Comparison of ENCODE assay signal across 40 cellular contexts in the genomic region with DNA sequence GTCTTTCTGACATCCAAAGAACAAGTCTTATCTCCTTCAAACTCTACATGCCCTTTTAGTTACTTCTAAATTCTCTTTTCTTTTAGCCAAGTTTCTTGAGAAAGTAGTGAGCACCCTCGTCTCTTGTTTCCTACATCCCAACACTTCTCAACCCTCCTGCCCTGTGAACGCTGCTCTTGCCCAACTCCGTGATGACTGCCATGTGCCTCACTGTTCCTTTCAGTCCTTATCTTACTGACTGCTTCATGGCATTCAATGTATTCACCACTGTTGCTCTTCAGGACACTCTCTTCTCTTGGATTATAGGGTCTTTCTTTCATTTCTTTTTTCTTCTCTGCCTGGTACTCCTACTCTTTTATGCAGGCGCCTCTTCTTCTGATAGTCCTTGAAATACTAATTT. TPM values are rescaled to one million over a fixed set of nuclear protein-coding genes. Genes with fewer than 3 reads are reported as not detected.
"Had no signal": no experiment of that assay in that cellular context is flagged by ENCODE, and none has a peak within 500 bp of the region (broad histone marks: within the 10 kb centered on the region; RNA-seq: fewer than 3 reads in every experiment).

No MANE protein-coding gene starts in this region.

- H3K4me1 ChIP-seq: adrenal gland, ascending aorta, body of pancreas, breast epithelium had no signal

- H3K4me3 ChIP-seq: adrenal gland, ascending aorta, body of pancreas, breast epithelium, cardiac muscle cell had no signal

- H3K9me3 ChIP-seq: adrenal gland, ascending aorta, body of pancreas had no signal

- H3K27me3 ChIP-seq: adrenal gland, ascending aorta, body of pancreas, brain microvascular endothelial cell, breast epithelium, cardiac muscle cell had no signal

- ATAC-seq: activated naive CD4-positive, alpha-beta T cell treated with anti-CD3 and anti-CD28 coated beads, Interleukin-2, amount 50 U/mL, for 72 hours; activated naive CD8-positive, alpha-beta T cell treated with anti-CD3 and anti-CD28 coated beads, Interleukin-2, amount 50 U/mL, for 24 hours; activated T-cell treated with anti-CD3 and anti-CD28 coated beads, Interleukin-2, amount 50 U/mL, for 4 hours; activated T-cell treated with anti-CD3 and anti-CD28 coated beads, Interleukin-2, amount 50 U/mL, for 72 hours; activated T-helper 17 cell treated with anti-CD3 and anti-CD28 coated beads, Interleukin-2, amount 50 U/mL, for 72 hours; body of pancreas had no signal

- H3K36me3 ChIP-seq: adrenal gland, ascending aorta, brain microvascular endothelial cell, breast epithelium, cardiac muscle cell had no signal

- DNase-seq: activated effector memory CD4-positive, alpha-beta T cell treated with anti-CD3 and anti-CD28 coated beads, Interleukin-2, amount 50 U/mL, for 16 hours; activated effector memory CD4-positive, alpha-beta T cell treated with Interleukin-2 at 50 U/mL for 16 hours; activated gamma-delta T cell; activated gamma-delta T cell treated with Interleukin-2 at 50 U/mL for 16 hours; activated naive CD4-positive, alpha-beta T cell; activated naive CD4-positive, alpha-beta T cell treated with anti-CD3 and anti-CD28 coated beads for 36 hours; activated naive CD4-positive, alpha-beta T cell treated with anti-CD3 and anti-CD28 coated beads, Interleukin-2, amount 10 ng/mL, durations not matched to agents 7 days and 5 days; activated naive CD4-positive, alpha-beta T cell treated with anti-CD3 and anti-CD28 coated beads, Interleukin-2, amount 50 U/mL, for 16 hours; activated naive CD4-positive, alpha-beta T cell treated with Interleukin-2 at 50 U/mL for 16 hours; activated naive CD8-positive, alpha-beta T cell treated with anti-CD3 and anti-CD28 coated beads for 36 hours; activated naive CD8-positive, alpha-beta T cell treated with anti-CD3 and anti-CD28 coated beads, Interleukin-2, amount 10 ng/mL, durations not matched to agents 7 days and 5 days; activated naive CD8-positive, alpha-beta T cell treated with anti-CD3 and anti-CD28 coated beads, Interleukin-2, amount 50 U/mL, for 24 hours; activated T-cell treated with anti-CD3 and anti-CD28 coated beads, Interleukin-2, amount 50 U/mL, for 1 hour; activated T-cell treated with anti-CD3 and anti-CD28 coated beads, Interleukin-2, amount 50 U/mL, for 24 hours; activated T-cell treated with anti-CD3 and anti-CD28 coated beads, Interleukin-2, amount 50 U/mL, for 4 hours; activated T-cell treated with anti-CD3 and anti-CD28 coated beads, Interleukin-2, amount 50 U/mL, for 48 hours; activated T-cell treated with anti-CD3 and anti-CD28 coated beads, Interleukin-2, amount 50 U/mL, for 72 hours; adrenal gland; amniotic stem cell; amygdala; anterior cingulate cortex; aorta; body of pancreas; brain microvascular endothelial cell; caudate nucleus; central memory CD4-positive, alpha-beta T cell; cerebellar nuclear complex had no signal

- H3K27ac ChIP-seq: adrenal gland, ascending aorta, body of pancreas, brain microvascular endothelial cell, breast epithelium, cardiac muscle cell had no signal

- FAIRE-seq: astrocyte, bronchial epithelial cell had no signal

RNA-seq across cellular contexts. Expression of gene C9, which starts 14.8 kb away (rescaled TPM):
- total RNA-seq: activated naive CD4-positive, alpha-beta T cell treated with anti-CD3 and anti-CD28 coated beads for 36 hours; activated naive CD4-positive, alpha-beta T cell treated with anti-CD3 and anti-CD28 coated beads, Interleukin-2, amount 50 U/mL, for 72 hours; activated naive CD8-positive, alpha-beta T cell treated with anti-CD3 and anti-CD28 coated beads for 36 hours; activated naive CD8-positive, alpha-beta T cell treated with anti-CD3 and anti-CD28 coated beads, Interleukin-2, amount 10 ng/mL, durations not matched to agents 7 days and 5 days; activated T-cell treated with anti-CD3 and anti-CD28 coated beads, Interleukin-2, amount 50 U/mL, for 72 hours; activated T-helper 1 cell treated with anti-CD3 and anti-CD28 coated beads, Interleukin-12 subunit alpha, Interleukin-12 subunit beta, Interleukin-2, Interleukin-4 antibody, amounts not matched to agents 30 ng/mL and 10 ng/mL and 1 ng/mL, durations not matched to agents 14 hours and 24 hours and 36 hours; activated T-helper 17 cell treated with anti-CD3 and anti-CD28 coated beads, Interleukin-2, amount 50 U/mL, for 72 hours; activated T-helper 2 cell treated with anti-CD3 and anti-CD28 coated beads, Interferon-gamma antibody, Interleukin-2, Interleukin-4, amounts not matched to agents 10 μg/mL and 5 μg/mL and 100 μg/mL, durations not matched to agents 14 hours and 24 hours and 36 hours; body of pancreas; bronchial epithelial cell; cardiac muscle cell; cardiac septum; cerebellum; chondrocyte had no signal
- polyA plus RNA-seq: adipose tissue, cardiac muscle cell had no signal
